Comparison of ENCODE assay signal across 8 cellular contexts in genomic region chr5:91556-92263, GRCh38. TPM values are rescaled to one million over a fixed set of nuclear protein-coding genes. Genes with fewer than 3 reads are reported as not detected.
DNase-seq lines count a peak whose midpoint lies in the region; TF ChIP-seq lines count a peak whose summit lies in the region.

A gene with protein sequence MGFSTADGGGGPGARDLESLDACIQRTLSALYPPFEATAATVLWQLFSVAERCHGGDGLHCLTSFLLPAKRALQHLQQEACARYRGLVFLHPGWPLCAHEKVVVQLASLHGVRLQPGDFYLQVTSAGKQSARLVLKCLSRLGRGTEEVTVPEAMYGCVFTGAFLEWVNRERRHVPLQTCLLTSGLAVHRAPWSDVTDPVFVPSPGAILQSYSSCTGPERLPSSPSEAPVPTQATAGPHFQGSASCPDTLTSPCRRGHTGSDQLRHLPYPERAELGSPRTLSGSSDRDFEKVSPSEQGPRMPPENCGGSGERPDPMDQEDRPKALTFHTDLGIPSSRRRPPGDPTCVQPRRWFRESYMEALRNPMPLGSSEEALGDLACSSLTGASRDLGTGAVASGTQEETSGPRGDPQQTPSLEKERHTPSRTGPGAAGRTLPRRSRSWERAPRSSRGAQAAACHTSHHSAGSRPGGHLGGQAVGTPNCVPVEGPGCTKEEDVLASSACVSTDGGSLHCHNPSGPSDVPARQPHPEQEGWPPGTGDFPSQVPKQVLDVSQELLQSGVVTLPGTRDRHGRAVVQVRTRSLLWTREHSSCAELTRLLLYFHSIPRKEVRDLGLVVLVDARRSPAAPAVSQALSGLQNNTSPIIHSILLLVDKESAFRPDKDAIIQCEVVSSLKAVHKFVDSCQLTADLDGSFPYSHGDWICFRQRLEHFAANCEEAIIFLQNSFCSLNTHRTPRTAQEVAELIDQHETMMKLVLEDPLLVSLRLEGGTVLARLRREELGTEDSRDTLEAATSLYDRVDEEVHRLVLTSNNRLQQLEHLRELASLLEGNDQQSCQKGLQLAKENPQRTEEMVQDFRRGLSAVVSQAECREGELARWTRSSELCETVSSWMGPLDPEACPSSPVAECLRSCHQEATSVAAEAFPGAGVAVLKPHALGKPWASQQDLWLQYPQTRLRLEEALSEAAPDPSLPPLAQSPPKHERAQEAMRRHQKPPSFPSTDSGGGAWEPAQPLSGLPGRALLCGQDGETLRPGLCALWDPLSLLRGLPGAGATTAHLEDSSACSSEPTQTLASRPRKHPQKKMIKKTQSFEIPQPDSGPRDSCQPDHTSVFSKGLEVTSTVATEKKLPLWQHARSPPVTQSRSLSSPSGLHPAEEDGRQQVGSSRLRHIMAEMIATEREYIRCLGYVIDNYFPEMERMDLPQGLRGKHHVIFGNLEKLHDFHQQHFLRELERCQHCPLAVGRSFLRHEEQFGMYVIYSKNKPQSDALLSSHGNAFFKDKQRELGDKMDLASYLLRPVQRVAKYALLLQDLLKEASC (N-terminal part only) (plus strand): TSS chr5:92168. CDS start chr5:92232, 64 bp downstream.

- in situ Hi-C loops in astrocyte of the cerebellum (cut with HindIII; ENCODE audit: low sequenced_read_pairs): no loop called here

- peak within 1 kb of the TSS; percentile 32 for H3K9ac ChIP-seq in mucosa of stomach (ENCODE audit: low read length)

- no peak for TF ChIP-seq POLR2A in erythroblast (IDR thresholded peaks at IDR 0.05; ENCODE audit: low read length)

- H3K4me1 ChIP-seq in mucosa of stomach (ENCODE audit: control insufficient read depth, insufficient read depth, low read length): no peaks in the 10 kb centered on the region

- H3K36me3 ChIP-seq in mucosa of stomach (ENCODE audit: control insufficient read depth, insufficient read depth, low read length): no peaks in the 10 kb centered on the region

- H3K9me3 ChIP-seq in mucosa of stomach (ENCODE audit: control insufficient read depth, low read length): no peaks in the 10 kb centered on the region

- DNase-seq in DMS79 treated with DMSO at 0.1 percent for 48 hours (lab: John Stamatoyannopoulos, UW) (peak; percentile 83), NCI-H146 (lab: John Stamatoyannopoulos, UW) (peak; percentile 94), astrocyte of the cerebellum (ENCODE audit: low read depth) (no peak), erythroblast (lab: John Stamatoyannopoulos, UW) (no peak), kidney glomerular epithelial cell (lab: John Stamatoyannopoulos, UW) (no peak), cerebellum (ENCODE audit: low spot score) (no peak)
- no peak for DNase-seq in central memory CD4-positive, alpha-beta T cell

- no peak for TF ChIP-seq CTCF in astrocyte of the cerebellum (IDR thresholded peaks at IDR 0.05; ENCODE audit: low read depth, low read length, missing control alignments)

- H3K4me3 ChIP-seq in astrocyte of the cerebellum (ENCODE audit: low read depth, low read length) (peak within 1 kb of the TSS; percentile 43), mucosa of stomach (ENCODE audit: low read length) (no peak within 1 kb of the TSS)

- H3K27me3 ChIP-seq in mucosa of stomach (ENCODE audit: control insufficient read depth, insufficient read depth, low read length): peaks cover 37% of the 10 kb centered on the region

RNA-seq across cellular contexts. Expression of the gene that starts here (rescaled TPM):
- 8.2 TPM for total RNA-seq in cerebellum

Comparison
In these comparisons a context has a peak if more than half of its experiments do, and no peak if none do; other contexts are left out.
1. DNase-seq: peak in DMS79 treated with DMSO at 0.1 percent for 48 hours (single experiment) and NCI-H146 (single experiment); none in astrocyte of the cerebellum (single experiment), erythroblast (0 of 2), central memory CD4-positive, alpha-beta T cell (single experiment), kidney glomerular epithelial cell (single experiment) and cerebellum (single experiment).